8 cellular contexts compared by ENCODE assay signal in the genomic region with DNA sequence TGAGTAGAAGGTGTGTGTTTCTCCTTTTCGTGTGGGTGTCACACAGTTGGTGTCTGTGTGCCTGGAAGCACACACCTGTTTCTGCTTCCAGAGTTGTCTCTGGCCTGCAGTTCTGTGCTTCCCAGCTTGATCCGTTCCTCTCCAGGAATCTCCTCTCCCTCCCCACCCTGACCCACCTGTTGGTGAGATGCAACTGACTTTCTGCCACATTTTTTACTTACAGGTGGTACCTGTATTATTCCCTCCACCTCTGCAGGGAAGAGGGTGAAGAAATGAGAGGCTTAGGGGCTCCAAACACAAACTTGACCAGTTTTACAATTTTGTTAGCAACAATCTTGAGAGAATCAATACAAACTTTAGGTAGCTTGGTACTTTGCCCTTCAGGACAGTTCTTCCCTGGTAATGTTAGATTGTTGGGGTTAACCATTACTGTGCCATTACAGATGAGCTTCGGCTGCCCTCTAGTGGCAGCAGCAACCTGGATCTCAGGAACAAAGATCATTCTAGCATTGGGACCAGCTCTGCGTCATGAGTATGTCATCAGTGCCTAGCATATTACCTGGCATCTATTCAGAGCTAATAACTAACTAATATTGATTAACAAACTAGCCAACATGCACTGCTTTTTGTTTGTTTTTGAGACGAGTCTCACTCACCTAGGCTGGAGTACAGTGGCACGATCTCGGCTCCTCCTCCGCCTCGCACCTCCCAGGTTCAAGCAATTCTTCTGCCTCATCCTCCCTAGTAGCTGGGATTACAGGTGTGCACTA. TPM values are rescaled to one million over a fixed set of nuclear protein-coding genes. Genes with fewer than 3 reads are reported as not detected.
DNase-seq lines count a peak whose midpoint lies in the region; ATAC-seq and TF ChIP-seq lines count a peak whose summit lies in the region.
"Not testable (repeated sequence)": the region's sequence is repeated elsewhere in the genome, so short reads cannot be mapped to it uniquely, and the experiment has no call there.

No MANE protein-coding gene starts in this region.

- TF ChIP-seq CTCF in GM12865 (IDR thresholded peaks at IDR 0.05; ENCODE audit: insufficient read depth, low read depth, low read length, missing control alignments) (peak; percentile 59), foreskin fibroblast (IDR thresholded peaks at IDR 0.05; ENCODE audit: low read depth, low read length) (peak; percentile 60), osteocyte (IDR thresholded peaks at IDR 0.05) (peak; percentile 77), type B pancreatic cell (conservative IDR thresholded peaks at IDR 0.05) (peak; percentile 82)

- H3K36me3 Mint-ChIP-seq in osteocyte (ENCODE audit: unreplicated experiment) (peaks cover 19% of the 10 kb centered on the region), type B pancreatic cell (peaks cover 21% of the 10 kb centered on the region)

- H3K27ac Mint-ChIP-seq in osteocyte (ENCODE audit: unreplicated experiment): not testable (repeated sequence)
- peak overlapping the region; percentile 85 for H3K27ac Mint-ChIP-seq in type B pancreatic cell

- H3K9me3 Mint-ChIP-seq in osteocyte (ENCODE audit: unreplicated experiment); type B pancreatic cell: not testable (repeated sequence)

- peak; percentile 76 for ATAC-seq in HG02588 (IDR thresholded peaks at IDR 0.05; ENCODE audit: unreplicated experiment)

- peak; percentile 63 for DNase-seq in GM12865 (ENCODE audit: low read depth)
- peak; percentile 43 for DNase-seq in M059J (ENCODE audit: low read depth)
- peak; percentile 18 for DNase-seq in SKM-1 treated with dmso at 0.1 percent for 144 hours (lab: John Stamatoyannopoulos, UW; ENCODE audit: unreplicated experiment)
- DNase-seq in activated naive CD4-positive, alpha-beta T cell treated with Interleukin-2 at 50 U/mL for 16 hours: peak; percentile 67
- peak; percentile 54 to 81 for DNase-seq in foreskin fibroblast
- not testable (repeated sequence) for DNase-seq in osteocyte (ENCODE audit: extremely low spot score, unreplicated experiment); type B pancreatic cell (ENCODE audit: extremely low spot score, unreplicated experiment)

- H3K4me1 Mint-ChIP-seq in osteocyte (ENCODE audit: unreplicated experiment): not testable (repeated sequence)
- H3K4me1 Mint-ChIP-seq in type B pancreatic cell (ENCODE audit: unreplicated experiment): peaks cover 11% of the 10 kb centered on the region

- H3K4me3 ChIP-seq in GM12865 (ENCODE audit: low read depth, low read length); foreskin fibroblast (ENCODE audit: low read depth in 1 of 2, low read length in 2 of 2): not testable (repeated sequence)

- not testable (repeated sequence) for H3K4me3 Mint-ChIP-seq in osteocyte (ENCODE audit: unreplicated experiment)
- peak overlapping the region; percentile 9 for H3K4me3 Mint-ChIP-seq in type B pancreatic cell

- not testable (repeated sequence) for H3K27me3 Mint-ChIP-seq in osteocyte (ENCODE audit: unreplicated experiment); type B pancreatic cell

RNA-seq across cellular contexts. Expression of gene POM121, which starts 10.0 kb away (rescaled TPM):
- total RNA-seq in M059J (2014; rRNA removed; shearing (Covaris generic)): 5.7 and 9.8 TPM in 2 replicates
- total RNA-seq in osteocyte (36.8 and 37.1 TPM in 2 replicates), type B pancreatic cell (ENCODE audit: low replicate concordance) (38.9 and 51.2 TPM in 2 replicates)

RNA-seq across cellular contexts. Expression of gene TRIM74, which starts 54.3 kb away (rescaled TPM):
- not detected in 2 replicates for total RNA-seq in M059J (2014; rRNA removed; shearing (Covaris generic))
- total RNA-seq in osteocyte (1.5 and 1.7 TPM in 2 replicates), type B pancreatic cell (ENCODE audit: low replicate concordance) (1.8 TPM in 1 of 2 replicates, not detected in the other)
